In genomic region chr10:119737827-119738226, GRCh38 we compare ENCODE assay signal across 8 cellular contexts. TPM values are rescaled to one million over a fixed set of nuclear protein-coding genes. Genes with fewer than 3 reads are reported as not detected.
DNase-seq lines count a peak whose midpoint lies in the region; ATAC-seq and TF ChIP-seq lines count a peak whose summit lies in the region.

No MANE protein-coding gene starts in this region.

- intact Hi-C loops in IMR-90 (cut with micrococcal nuclease): no loop called here

- no peaks in the 10 kb centered on the region for H3K27me3 ChIP-seq in BLaER1 treated with 17β-estradiol and CSF1 and Interleukin-3, amounts not matched to agents 10 nM and 100 nM
- H3K27me3 ChIP-seq in IMR-90 (ENCODE audit: control insufficient read depth, insufficient read depth, low read length) (no peaks in the 10 kb centered on the region), mesendoderm (ENCODE audit: insufficient read depth, low read length, poor library complexity) (no peaks in the 10 kb centered on the region)

- peaks cover 15 to 41% (median 36%) of the 10 kb centered on the region in 10 experiments for H3K4me1 ChIP-seq in BLaER1 treated with 17β-estradiol and CSF1 and Interleukin-3, amounts not matched to agents 10 nM and 100 nM
- H3K4me1 ChIP-seq in IMR-90 (ENCODE audit: control insufficient read depth, insufficient read depth, low read length) (no peaks in the 10 kb centered on the region), mesendoderm (ENCODE audit: control insufficient read depth, low read depth, low read length) (no peaks in the 10 kb centered on the region)

- H3K9me3 ChIP-seq in BLaER1 treated with 17β-estradiol and CSF1 and Interleukin-3, amounts not matched to agents 10 nM and 100 nM (replicated peaks in 1 of 11): no peaks in the 10 kb centered on the region
- no peaks in the 10 kb centered on the region for H3K9me3 ChIP-seq in IMR-90 (ENCODE audit: control insufficient read depth, insufficient read depth, low read length)

- H2AK9ac ChIP-seq in IMR-90 (replicated peaks; ENCODE audit: low read depth, low read length, poor library complexity): no peak overlapping the region

- H3K4ac ChIP-seq in IMR-90 (ENCODE audit: low read depth, low read length) (no peak overlapping the region), mesendoderm (ENCODE audit: low read depth, low read length) (no peak overlapping the region)

- H4K5ac ChIP-seq in IMR-90 (ENCODE audit: low read depth, low read length) (no peak overlapping the region), mesendoderm (ENCODE audit: low read length) (no peak overlapping the region)

- H3K56ac ChIP-seq in IMR-90 (ENCODE audit: extremely low read depth, insufficient read depth, low read length): 0 out of 2 replicates have a peak overlapping the region, but pooled peaks have one; percentile 21
- no peak overlapping the region for H3K56ac ChIP-seq in mesendoderm (ENCODE audit: low read length)

- H3K4me3 ChIP-seq in BLaER1 treated with 17β-estradiol and CSF1 and Interleukin-3, amounts not matched to agents 10 nM and 100 nM: no peak overlapping the region
- no peak overlapping the region for H3K4me3 ChIP-seq in IMR-90 (ENCODE audit: insufficient read depth, low read depth, low read length)
- no peak overlapping the region for H3K4me3 ChIP-seq in astrocyte of the spinal cord (ENCODE audit: low read depth, low read length)
- H3K4me3 ChIP-seq in mesendoderm (ENCODE audit: low read length): no peak overlapping the region

- no CpG with 5 or more reads among the region's 1 CpG for WGBS in IMR-90 (ENCODE audit: extremely low coverage in 2 of 2, insufficient read length in 1 of 2), 2 experiments
- no CpG with 5 or more reads among the region's 1 CpG for WGBS in mesendoderm (ENCODE audit: extremely low coverage, insufficient coverage, low lambda C conversion rate)

- DNase-seq in IMR-90 (peak; percentile 88), astrocyte of the spinal cord (ENCODE audit: low read depth, low spot score) (peak; percentile 82), mesendoderm (peak; percentile 87)

- no peak overlapping the region for H3K27ac ChIP-seq in BLaER1 treated with 17β-estradiol and CSF1 and Interleukin-3, amounts not matched to agents 10 nM and 100 nM
- H3K27ac ChIP-seq in IMR-90 (ENCODE audit: insufficient read depth, low read length) (peak overlapping the region; percentile 13; the same call in 1 of the 2 replicates), mesendoderm (ENCODE audit: low read depth, low read length) (no peak overlapping the region)

- H3K9ac ChIP-seq in BLaER1 treated with 17β-estradiol and CSF1 and Interleukin-3, amounts not matched to agents 10 nM and 100 nM: no peak overlapping the region
- H3K9ac ChIP-seq in IMR-90 (ENCODE audit: low read depth, low read length) (no peak overlapping the region), mesendoderm (ENCODE audit: low read length) (no peak overlapping the region)

- H3K18ac ChIP-seq in IMR-90 (ENCODE audit: low read depth, low read length): no peak overlapping the region
- no peak overlapping the region for H3K18ac ChIP-seq in mesendoderm (ENCODE audit: low read length)

- H3K23ac ChIP-seq in IMR-90 (ENCODE audit: low read depth, low read length): no peak overlapping the region
- no peak overlapping the region for H3K23ac ChIP-seq in mesendoderm (ENCODE audit: low read length)

- peak overlapping the region in 6 of 11 experiments; percentile 2 to 74 (median 8); a peak in 6 of 22 replicates for H3K4me2 ChIP-seq in BLaER1 treated with 17β-estradiol and CSF1 and Interleukin-3, amounts not matched to agents 10 nM and 100 nM
- peak overlapping the region; percentile 41; the same call in 1 of the 2 replicates for H3K4me2 ChIP-seq in IMR-90 (ENCODE audit: low read depth, low read length)
- no peak overlapping the region for H3K4me2 ChIP-seq in mesendoderm (ENCODE audit: low read length)

- H2AK5ac ChIP-seq in IMR-90 (ENCODE audit: low read depth, low read length) (no peak overlapping the region), mesendoderm (ENCODE audit: low read length) (no peak overlapping the region)

- TF ChIP-seq CTCF in IMR-90 (conservative IDR thresholded peaks at IDR 0.05; ENCODE audit: low read depth, low read length) (no peak), astrocyte of the spinal cord (IDR thresholded peaks at IDR 0.05; ENCODE audit: low read depth, low read length) (no peak)

- CTCF ChIA-PET in IMR-90 (lab: Yijun Ruan, JAX): interaction anchor here (0.5 to 0.9 kb wide), 2 partner anchors 8 to 12 kb away, joined by 3 to 4 read pairs; no protein-coding TSS in a partner anchor

- H3K79me2 ChIP-seq in mesendoderm (ENCODE audit: control insufficient read depth, insufficient read depth, low read length): no peaks in the 10 kb centered on the region

- H2BK120ac ChIP-seq in IMR-90 (ENCODE audit: low read depth, low read length) (peak overlapping the region; percentile 16; the same call in 1 of the 2 replicates), mesendoderm (ENCODE audit: low read depth, low read length) (no peak overlapping the region)

- peaks cover 2% of the 10 kb centered on the region for H3K9me1 ChIP-seq in IMR-90 (ENCODE audit: insufficient read depth, low read length)

- no peak overlapping the region; the same call in 1 of the 2 replicates for H2BK20ac ChIP-seq in IMR-90 (ENCODE audit: low read depth, low read length)

- H3K14ac ChIP-seq in IMR-90 (replicated peaks; ENCODE audit: low read depth, low read length): no peak overlapping the region

- ATAC-seq in IMR-90 (ENCODE audit: low read depth) (peak; percentile 97), HG03521 (IDR thresholded peaks at IDR 0.05; ENCODE audit: unreplicated experiment) (no peak), HG02852 (IDR thresholded peaks at IDR 0.05; ENCODE audit: unreplicated experiment) (no peak), GM21447 (IDR thresholded peaks at IDR 0.05; ENCODE audit: unreplicated experiment) (no peak), GM18502 (IDR thresholded peaks at IDR 0.05; ENCODE audit: poor library complexity, unreplicated experiment) (no peak)

- no peak overlapping the region for H2AFZ ChIP-seq in IMR-90 (replicated peaks; ENCODE audit: low read length, poor library complexity)

- no TSS peak for BruUV-seq in IMR-90 (replicated peaks; lab: Mats Ljungman, UMichigan)

- H4K20me1 ChIP-seq in BLaER1 treated with 17β-estradiol and CSF1 and Interleukin-3, amounts not matched to agents 10 nM and 100 nM: peaks cover 0 to 62% (median 15%) of the 10 kb centered on the region in 11 experiments; a peak in 9 of 22 replicates
- H4K20me1 ChIP-seq in IMR-90 (ENCODE audit: insufficient read depth, low read length): no peaks in the 10 kb centered on the region; the same call in 1 of the 2 replicates

- peak overlapping the region in 1 of 2 experiments; percentile 51; a peak in 1 of 4 replicates for H4K8ac ChIP-seq in IMR-90 (ENCODE audit: low read depth in 2 of 2, low read length in 2 of 2)
- no peak overlapping the region for H4K8ac ChIP-seq in mesendoderm (ENCODE audit: low read depth, low read length)

- TF ChIP-seq POLR2A in IMR-90 (IDR thresholded peaks at IDR 0.05; ENCODE audit: low read depth, low read length): no peak

- dilution Hi-C loops in IMR-90 (cut with HindIII; ENCODE audit: low sequenced_read_pairs, unreplicated experiment): no loop called here

- in situ Hi-C loops in IMR-90 (cut with MboI; ENCODE audit: low sequenced_read_pairs) (no loop called here), astrocyte of the spinal cord (cut with HindIII; ENCODE audit: low sequenced_read_pairs) (no loop called here)

- peaks cover 0 to under 1% (median 0%) of the 10 kb centered on the region in 11 experiments; a peak in 2 of 22 replicates for H3K36me3 ChIP-seq in BLaER1 treated with 17β-estradiol and CSF1 and Interleukin-3, amounts not matched to agents 10 nM and 100 nM
- H3K36me3 ChIP-seq in IMR-90 (ENCODE audit: control insufficient read depth, insufficient read depth, low read length): no peaks in the 10 kb centered on the region
- H3K36me3 ChIP-seq in mesendoderm (ENCODE audit: control insufficient read depth, insufficient read depth, low read length): no peaks in the 10 kb centered on the region

- H2BK5ac ChIP-seq in IMR-90 (ENCODE audit: low read depth, low read length, poor library complexity, severe bottlenecking): peak overlapping the region; percentile 78
- H2BK5ac ChIP-seq in mesendoderm (ENCODE audit: low read length): no peak overlapping the region

- H2BK15ac ChIP-seq in IMR-90 (ENCODE audit: low read depth, low read length): no peak overlapping the region
- H2BK15ac ChIP-seq in mesendoderm (replicated peaks; ENCODE audit: low read depth): no peak overlapping the region

- no peak overlapping the region for H4K91ac ChIP-seq in IMR-90 (ENCODE audit: insufficient read depth, low read depth, low read length)

- no peak for TF ChIP-seq RAD21 in IMR-90 (IDR thresholded peaks at IDR 0.05; ENCODE audit: low read length)

- POLR2A ChIA-PET in IMR-90 (lab: Charles Lee; ENCODE audit: unreplicated experiment): interaction anchor here (1.0 kb wide), 1 partner anchor 12 kb away, joined by 3 read pairs; the partner anchor contains the start of gene INPP5F

- peaks cover 21 to 58% of the 10 kb centered on the region in 2 experiments for H3K79me1 ChIP-seq in IMR-90 (ENCODE audit: low read depth in 1 of 2, low read length in 2 of 2)
- H3K79me1 ChIP-seq in mesendoderm (ENCODE audit: low read length): peaks cover 1% of the 10 kb centered on the region

TF ChIP-seq in IMR-90, 13 proteins besides CTCF, POLR2A, EP300 and RAD21 (continues in another document):
- no peak for TF ChIP-seq RCOR1 (IDR thresholded peaks at IDR 0.05; ENCODE audit: insufficient replicate concordance, low read length)
- TF ChIP-seq CHD1 (IDR thresholded peaks at IDR 0.05; ENCODE audit: low read depth, low read length): 0 out of 2 replicates have a peak, but pooled peaks have one; percentile 51
- no peak for TF ChIP-seq MXI1 (IDR thresholded peaks at IDR 0.05; ENCODE audit: borderline replicate concordance, low read depth, low read length)
- TF ChIP-seq SMC3 (IDR thresholded peaks at IDR 0.05; ENCODE audit: low read depth, low read length): no peak
- no peak for TF ChIP-seq NFE2L2 (IDR thresholded peaks at IDR 0.05; ENCODE audit: low read depth, low read length)
- TF ChIP-seq MAFK (IDR thresholded peaks at IDR 0.05; ENCODE audit: low read depth, low read length): no peak
- TF ChIP-seq, protein P1, sequence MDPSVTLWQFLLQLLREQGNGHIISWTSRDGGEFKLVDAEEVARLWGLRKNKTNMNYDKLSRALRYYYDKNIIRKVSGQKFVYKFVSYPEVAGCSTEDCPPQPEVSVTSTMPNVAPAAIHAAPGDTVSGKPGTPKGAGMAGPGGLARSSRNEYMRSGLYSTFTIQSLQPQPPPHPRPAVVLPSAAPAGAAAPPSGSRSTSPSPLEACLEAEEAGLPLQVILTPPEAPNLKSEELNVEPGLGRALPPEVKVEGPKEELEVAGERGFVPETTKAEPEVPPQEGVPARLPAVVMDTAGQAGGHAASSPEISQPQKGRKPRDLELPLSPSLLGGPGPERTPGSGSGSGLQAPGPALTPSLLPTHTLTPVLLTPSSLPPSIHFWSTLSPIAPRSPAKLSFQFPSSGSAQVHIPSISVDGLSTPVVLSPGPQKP (IDR thresholded peaks at IDR 0.05; ENCODE audit: borderline replicate concordance, low read depth, low read length): no peak

RNA-seq across cellular contexts. Expression of gene INPP5F, which starts 12.0 kb away (rescaled TPM):
- total RNA-seq in IMR-90 (2012; rRNA removed): 29.6 and 35.3 TPM in 2 replicates
- polyA plus RNA-seq in IMR-90 (2012; rRNA removed): 16.3 and 19.0 TPM in 2 replicates
- polyA plus RNA-seq in IMR-90 (2012; cell fraction: cytosol; rRNA removed): 4.7 and 7.0 TPM in 2 replicates
- 3.1 and 20.5 TPM in 2 replicates for polyA plus RNA-seq in IMR-90 (2012; cell fraction: nucleus; rRNA removed; ENCODE audit: low replicate concordance)
- polyA plus RNA-seq in mesendoderm (2013, experiment 1 of 2): 91.3 TPM
- polyA plus RNA-seq in mesendoderm (2013, experiment 2 of 2): 93.7 TPM
